18 cellular contexts compared by ENCODE assay signal in genomic region chr3:3141939-3142338, GRCh38. TPM values are rescaled to one million over a fixed set of nuclear protein-coding genes. Genes with fewer than 3 reads are reported as not detected.
"Had no signal": no experiment of that assay in that cellular context is flagged by ENCODE, and none has a peak within 500 bp of the region (broad histone marks: within the 10 kb centered on the region; RNA-seq: fewer than 3 reads in every experiment).

No MANE protein-coding gene starts in this region.

- H3K9me3 Mint-ChIP-seq: T-helper 2 cell treated with Interferon-gamma antibody and Interleukin-4, amounts not matched to agents 5 μg/mL and 100 μg/mL, for 36 hours had no signal

- H3K27ac ChIP-seq: breast epithelium, esophagus muscularis mucosa, sigmoid colon had no signal

- H3K27me3 ChIP-seq: breast epithelium, dorsolateral prefrontal cortex, esophagus muscularis mucosa, sigmoid colon had no signal

- H3K27ac Mint-ChIP-seq: T-helper 2 cell treated with Interferon-gamma antibody and Interleukin-4, amounts not matched to agents 5 μg/mL and 100 μg/mL, for 36 hours had no signal

- H3K4me1 ChIP-seq: breast epithelium, esophagus muscularis mucosa, sigmoid colon had no signal

- H3K4me3 ChIP-seq: breast epithelium, dorsolateral prefrontal cortex, esophagus muscularis mucosa, sigmoid colon had no signal

- ATAC-seq: left colon had no signal

- H3K9me3 ChIP-seq: breast epithelium, esophagus muscularis mucosa, sigmoid colon had no signal

- DNase-seq: activated CD4-positive, CD25-positive, alpha-beta regulatory T cell treated with anti-CD3 and anti-CD28 coated beads, Interleukin-2, amount 50 U/mL, for 72 hours; activated effector memory CD4-positive, alpha-beta T cell treated with Interleukin-2 at 50 U/mL for 16 hours; aorta; dorsolateral prefrontal cortex; glutamatergic neuron; left colon; mammary epithelial cell; sigmoid colon; stimulated activated CD4-positive, alpha-beta T cell treated with anti-CD3 and anti-CD28 coated beads, Interleukin-2, amount 100 ng/mL, for 24 hours; stimulated activated naive CD4-positive, alpha-beta T cell had no signal

- H3K4me3 Mint-ChIP-seq: T-helper 2 cell treated with Interferon-gamma antibody and Interleukin-4, amounts not matched to agents 5 μg/mL and 100 μg/mL, for 36 hours had no signal

RNA-seq across cellular contexts. Expression of gene IL5RA, which starts 31.8 kb away (rescaled TPM):
- total RNA-seq: chondrocyte, fibroblast of villous mesenchyme, mammary epithelial cell, osteocyte, pulmonary artery endothelial cell, ureter had no signal
- polyA plus RNA-seq: aorta, mammary epithelial cell had no signal
